ENCODE assay signal across 18 cellular contexts in genomic region chr1:93531193-93531592, GRCh38.
"Had no signal": no experiment of that assay in that cellular context is flagged by ENCODE, and none has a peak within 500 bp of the region (broad histone marks: within the 10 kb centered on the region; RNA-seq: fewer than 3 reads in every experiment).

No MANE protein-coding gene starts in this region.

- H3K27ac Mint-ChIP-seq: activated B cell treated with CpG ODN at 0.5 μM for 24 hours; activated CD4-positive, alpha-beta memory T cell treated with anti-CD3 and anti-CD28 coated beads for 36 hours; activated naive CD4-positive, alpha-beta T cell treated with anti-CD3 and anti-CD28 coated beads, Interleukin-2, amount 50 U/mL, for 72 hours; activated T-helper 1 cell treated with anti-CD3 and anti-CD28 coated beads, Interleukin-12 subunit alpha, Interleukin-12 subunit beta, Interleukin-2, Interleukin-4 antibody, amounts not matched to agents 30 ng/mL and 10 ng/mL and 1 ng/mL, durations not matched to agents 14 hours and 24 hours and 36 hours; stimulated activated naive CD8-positive, alpha-beta T cell treated with anti-CD3 and anti-CD28 coated beads, Interleukin-15, Interleukin-2, amounts not matched to agents 100 ng/mL and 50 ng/mL, for 24 hours had no signal

- H3K27me3 Mint-ChIP-seq: activated B cell treated with CpG ODN at 0.5 μM for 24 hours; activated CD4-positive, alpha-beta memory T cell treated with anti-CD3 and anti-CD28 coated beads for 36 hours had no signal

- H3K36me3 ChIP-seq: prostate gland, transverse colon, uterus had no signal

- H3K36me3 Mint-ChIP-seq: activated CD4-positive, alpha-beta memory T cell treated with anti-CD3 and anti-CD28 coated beads for 36 hours; activated naive CD4-positive, alpha-beta T cell treated with anti-CD3 and anti-CD28 coated beads, Interleukin-2, amount 50 U/mL, for 72 hours had no signal

- DNase-seq: activated B cell treated with CpG ODN at 0.5 μM for 24 hours; activated CD4-positive, alpha-beta memory T cell treated with anti-CD3 and anti-CD28 coated beads for 36 hours; activated CD4-positive, alpha-beta T cell treated with anti-CD3 and anti-CD28 coated beads for 4 hours; activated gamma-delta T cell treated with Interleukin-2 at 50 U/mL for 16 hours; activated T-cell treated with anti-CD3 and anti-CD28 coated beads for 4 hours; amniotic stem cell; dorsolateral prefrontal cortex; lower lobe of right lung; right cardiac atrium; stimulated activated CD4-positive, alpha-beta T cell treated with anti-CD3 and anti-CD28 coated beads, Interleukin-15, amount 100 ng/mL, for 24 hours; stimulated activated CD4-positive, alpha-beta T cell treated with anti-CD3 and anti-CD28 coated beads, Interleukin-2, amount 100 ng/mL, for 48 hours; T-helper 2 cell; transverse colon; uterus had no signal

- H3K27ac ChIP-seq: dorsolateral prefrontal cortex, lower lobe of right lung, prostate gland, transverse colon, uterus had no signal

- H3K9me3 Mint-ChIP-seq: activated B cell treated with CpG ODN at 0.5 μM for 24 hours; activated CD4-positive, alpha-beta memory T cell treated with anti-CD3 and anti-CD28 coated beads for 36 hours; activated naive CD4-positive, alpha-beta T cell treated with anti-CD3 and anti-CD28 coated beads, Interleukin-2, amount 50 U/mL, for 72 hours; activated T-helper 1 cell treated with anti-CD3 and anti-CD28 coated beads, Interleukin-12 subunit alpha, Interleukin-12 subunit beta, Interleukin-2, Interleukin-4 antibody, amounts not matched to agents 30 ng/mL and 10 ng/mL and 1 ng/mL, durations not matched to agents 14 hours and 24 hours and 36 hours; stimulated activated naive CD8-positive, alpha-beta T cell treated with anti-CD3 and anti-CD28 coated beads, Interleukin-15, Interleukin-2, amounts not matched to agents 100 ng/mL and 50 ng/mL, for 24 hours had no signal

- H3K4me1 ChIP-seq: lower lobe of right lung, prostate gland, uterus had no signal

- H3K27me3 ChIP-seq: transverse colon, uterus had no signal

- ATAC-seq: activated naive CD4-positive, alpha-beta T cell treated with anti-CD3 and anti-CD28 coated beads, Interleukin-2, amount 50 U/mL, for 72 hours; lower lobe of right lung; right cardiac atrium had no signal

- H3K4me3 ChIP-seq: dorsolateral prefrontal cortex, lower lobe of right lung, prostate gland, transverse colon, uterus had no signal

- H3K9me3 ChIP-seq: lower lobe of right lung, prostate gland, transverse colon, uterus had no signal

- H3K4me3 Mint-ChIP-seq: activated B cell treated with CpG ODN at 0.5 μM for 24 hours; activated CD4-positive, alpha-beta memory T cell treated with anti-CD3 and anti-CD28 coated beads for 36 hours; activated T-helper 1 cell treated with anti-CD3 and anti-CD28 coated beads, Interleukin-12 subunit alpha, Interleukin-12 subunit beta, Interleukin-2, Interleukin-4 antibody, amounts not matched to agents 30 ng/mL and 10 ng/mL and 1 ng/mL, durations not matched to agents 14 hours and 24 hours and 36 hours; stimulated activated naive CD8-positive, alpha-beta T cell treated with anti-CD3 and anti-CD28 coated beads, Interleukin-15, Interleukin-2, amounts not matched to agents 100 ng/mL and 50 ng/mL, for 24 hours had no signal
